25 cellular contexts compared by ENCODE assay signal in genomic region chr6:128532110-128532509, GRCh38.
"Had no signal": no experiment of that assay in that cellular context is flagged by ENCODE, and none has a peak within 500 bp of the region (broad histone marks: within the 10 kb centered on the region; RNA-seq: fewer than 3 reads in every experiment).

No MANE protein-coding gene starts in this region.

- H3K4me2 ChIP-seq: neural progenitor cell, smooth muscle cell had no signal

- ATAC-seq: heart right ventricle; left lung; naive thymus-derived CD4-positive, alpha-beta T cell; stimulated activated memory B cell treated with anti-CD40 and anti-IgM and Interleukin-4, amounts not matched to agents 10 μg/mL and 1 μg/mL and 100 μg/mL, for 72 hours; WTC11 had no signal

- H3K9ac ChIP-seq: neural progenitor cell had no signal

- H3K27me3 ChIP-seq: adrenal gland, ascending aorta, brain microvascular endothelial cell, heart right ventricle, left lung, neural progenitor cell, sigmoid colon, stomach, suprapubic skin, transverse colon, uterus had no signal

- H3K4me3 ChIP-seq: adrenal gland, ascending aorta, heart right ventricle, left lung, lung, neural progenitor cell, sigmoid colon, smooth muscle cell, stomach, suprapubic skin, transverse colon, uterus had no signal

- H3K36me3 ChIP-seq: adrenal gland, ascending aorta, brain microvascular endothelial cell, heart right ventricle, left lung, neural progenitor cell, sigmoid colon, stomach, suprapubic skin, transverse colon, uterus had no signal

- H3K9me3 ChIP-seq: adrenal gland, ascending aorta, heart right ventricle, left lung, sigmoid colon, stomach, suprapubic skin, transverse colon, uterus had no signal

- DNase-seq: activated CD8-positive, alpha-beta memory T cell treated with anti-CD3 and anti-CD28 coated beads for 24 hours; activated CD8-positive, alpha-beta memory T cell treated with anti-CD3 and anti-CD28 coated beads, Interleukin-2, amount 50 U/mL, for 4 hours; activated T-cell treated with anti-CD3 and anti-CD28 coated beads, Interleukin-2, amount 50 U/mL, for 24 hours; adrenal gland; brain microvascular endothelial cell; central memory CD4-positive, alpha-beta T cell; dermis blood vessel endothelial cell; effector CD8-positive, alpha-beta T cell; erythroblast; heart right ventricle; left lung; naive thymus-derived CD4-positive, alpha-beta T cell; posterior cingulate gyrus; sigmoid colon; stimulated activated CD4-positive, alpha-beta T cell treated with anti-CD3 and anti-CD28 coated beads, Interleukin-15, amount 100 ng/mL, for 24 hours; stomach; transverse colon; uterus had no signal

- H2AFZ ChIP-seq: neural progenitor cell had no signal

- H3K27ac ChIP-seq: adrenal gland, ascending aorta, brain microvascular endothelial cell, heart right ventricle, left lung, neural progenitor cell, sigmoid colon, stomach, suprapubic skin, transverse colon, uterus had no signal

- H3K4me1 ChIP-seq: adrenal gland, ascending aorta, heart right ventricle, left lung, neural progenitor cell, stomach, suprapubic skin, transverse colon, uterus had no signal
